ENCODE assay signal across 7 cellular contexts in genomic region chr16:70059429-70059828, GRCh38. TPM values are rescaled to one million over a fixed set of nuclear protein-coding genes. Genes with fewer than 3 reads are reported as not detected.
DNase-seq lines count a peak whose midpoint lies in the region; ATAC-seq, FAIRE-seq and TF ChIP-seq lines count a peak whose summit lies in the region.
"Not testable (repeated sequence)": the region's sequence is repeated elsewhere in the genome, so short reads cannot be mapped to it uniquely, and the experiment has no call there.

No MANE protein-coding gene starts in this region.

- not testable (repeated sequence) for H3K4me1 ChIP-seq in endocrine pancreas (ENCODE audit: control insufficient read depth, insufficient read depth, low read length)
- H3K4me1 ChIP-seq in right lobe of liver (peaks cover 0 to 37% (median 3%) of the 10 kb centered on the region in 4 donors), transverse colon (peaks cover 0 to 62% (median 34%) of the 10 kb centered on the region in 4 donors)

- intact Hi-C loops in Calu3 (cut with micrococcal nuclease; ENCODE audit: unreplicated experiment); right lobe of liver (cut with DNase I); transverse colon (cut with DNase I; ENCODE audit: low total_unique reads): not testable (repeated sequence)

- not testable (repeated sequence) for H3K9me3 ChIP-seq in endocrine pancreas (ENCODE audit: control insufficient read depth, low read length); right lobe of liver; transverse colon

- not testable (repeated sequence) for DNase-seq in Calu3; right lobe of liver; progenitor cell of endocrine pancreas (ENCODE audit: low spot score, unreplicated experiment); transverse colon

- not testable (repeated sequence) for H3K9me3 Mint-ChIP-seq in Calu3 (ENCODE audit: low read depth, unreplicated experiment); progenitor cell of endocrine pancreas (ENCODE audit: low read depth)

- not testable (repeated sequence) for H3K27ac Mint-ChIP-seq in Calu3 (ENCODE audit: unreplicated experiment)
- H3K27ac Mint-ChIP-seq in progenitor cell of endocrine pancreas = peak overlapping the region; percentile 85

- not testable (repeated sequence) for H3K27me3 ChIP-seq in endocrine pancreas (ENCODE audit: control insufficient read depth, insufficient read depth, low read length); right lobe of liver; transverse colon

- H3K4me1 Mint-ChIP-seq in Calu3 (ENCODE audit: low read depth, unreplicated experiment) (peaks cover 31% of the 10 kb centered on the region), progenitor cell of endocrine pancreas (ENCODE audit: low read depth) (peaks cover 39% of the 10 kb centered on the region)

- TF ChIP-seq POLR2A in right lobe of liver (IDR thresholded peaks at IDR 0.05); transverse colon (IDR thresholded peaks at IDR 0.05): not testable (repeated sequence)

- H3K9ac ChIP-seq in endocrine pancreas (ENCODE audit: control insufficient read depth, insufficient read depth, low read length) = not testable (repeated sequence)

- FAIRE-seq in islet of Langerhans (lab: Jason Lieb, UNC) = peak; percentile 83

- H3K27ac ChIP-seq in VCaP = peak overlapping the region; percentile 85
- peak overlapping the region in 1 of 3 donors; percentile 73 for H3K27ac ChIP-seq in right lobe of liver
- peak overlapping the region; percentile 70 to 81 (median 78) for H3K27ac ChIP-seq in transverse colon

- CTCF ChIA-PET in Calu3 (lab: Charles Lee) = not testable (repeated sequence)

- in situ Hi-C loops in transverse colon (cut with MboI; ENCODE audit: low pct_ligation_motif_present in 1 of 4, low pct_unique_long_range_greater_than_20kb in 1 of 4, low sequenced_read_pairs in 3 of 4) = not testable (repeated sequence)

- H3K36me3 ChIP-seq in endocrine pancreas (ENCODE audit: control insufficient read depth, insufficient read depth, low read length); right lobe of liver; transverse colon: not testable (repeated sequence)

- not testable (repeated sequence) for TF ChIP-seq CTCF in Calu3 (IDR thresholded peaks at IDR 0.05; ENCODE audit: unreplicated experiment); VCaP (conservative IDR thresholded peaks at IDR 0.05); right lobe of liver (IDR thresholded peaks at IDR 0.05); progenitor cell of endocrine pancreas (IDR thresholded peaks at IDR 0.05; ENCODE audit: unreplicated experiment); transverse colon (IDR thresholded peaks at IDR 0.05)

- peak overlapping the region; percentile 67 for H3K4me3 ChIP-seq in endocrine pancreas (ENCODE audit: control insufficient read depth, insufficient read depth, low read length)
- peak overlapping the region in 2 of 3 donors; percentile 20 to 37 for H3K4me3 ChIP-seq in right lobe of liver
- peak overlapping the region in 1 of 4 donors; percentile 6 for H3K4me3 ChIP-seq in transverse colon

- 38% methylated on average over 3 of the region's 3 CpGs for WGBS in right lobe of liver (ENCODE audit: insufficient coverage, low coverage, low lambda C conversion rate, missing lambda C conversion rate)
- 51 to 57% methylated on average over 3 of the region's 3 CpGs for WGBS in transverse colon (ENCODE audit: low coverage in 1 of 2), 2 donors

- ATAC-seq in right lobe of liver = not testable (repeated sequence)

- H3K4me3 Mint-ChIP-seq in Calu3 (ENCODE audit: low read depth, unreplicated experiment) (peak overlapping the region; percentile 50), progenitor cell of endocrine pancreas (ENCODE audit: low read depth) (peak overlapping the region; percentile 48)

- not testable (repeated sequence) for TF ChIP-seq EP300 in transverse colon (IDR thresholded peaks at IDR 0.05; ENCODE audit: low read depth)

- peaks cover 19% of the 10 kb centered on the region for H3K36me3 Mint-ChIP-seq in Calu3 (ENCODE audit: insufficient read depth, unreplicated experiment)
- H3K36me3 Mint-ChIP-seq in progenitor cell of endocrine pancreas (ENCODE audit: insufficient read depth) = not testable (repeated sequence)

- not testable (repeated sequence) for H3K27me3 Mint-ChIP-seq in Calu3 (ENCODE audit: unreplicated experiment); progenitor cell of endocrine pancreas

- BruUV-seq in Calu3 (replicated peaks; lab: Mats Ljungman, UMichigan) = not testable (repeated sequence)

RNA-seq across cellular contexts. Expression of gene PDPR, which starts 54.7 kb away (rescaled TPM):
- total RNA-seq in Calu3 (2022) (30.3 and 31.9 TPM in 2 replicates), right lobe of liver (10 to 100 TPM in 1 of 6 experiments, 1 to 10 TPM in 5; 6.5 to 10.1 (median 8.3) TPM), progenitor cell of endocrine pancreas (26.4 and 28.4 TPM in 2 replicates), transverse colon (10 to 100 TPM; 29.1 to 36.2 (median 31.7) TPM)
